Comparison of ENCODE assay signal across 7 cellular contexts in the genomic region with DNA sequence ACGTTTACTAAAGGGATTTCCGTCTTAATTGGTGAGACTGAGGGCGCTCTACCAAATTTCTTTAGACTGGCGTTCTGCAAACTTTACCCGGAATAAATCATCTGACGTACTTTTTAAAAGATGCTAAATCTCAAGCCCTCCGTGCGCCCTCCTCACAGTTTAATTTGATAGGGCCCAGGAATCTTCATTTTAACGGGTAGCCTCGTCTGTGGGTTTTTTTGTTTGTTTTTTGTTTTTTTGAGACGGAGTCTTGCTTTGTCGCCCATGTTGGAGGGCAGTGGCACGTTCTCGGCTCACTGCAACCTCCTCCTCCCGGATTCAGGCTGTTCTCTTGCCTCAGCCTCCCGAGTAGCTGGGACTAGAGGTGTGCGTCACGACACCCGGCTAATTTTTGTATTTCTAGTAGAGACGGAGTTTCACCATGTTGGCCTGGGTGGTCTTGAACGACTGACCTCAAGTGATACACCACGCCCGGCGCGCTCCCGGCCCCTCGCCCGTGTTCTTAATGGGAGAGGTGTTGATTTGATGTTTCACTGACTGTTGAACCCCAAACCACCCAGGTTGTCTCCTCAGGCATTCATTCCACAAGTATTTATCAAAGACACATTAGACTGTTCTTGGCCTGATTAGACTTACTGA. TPM values are rescaled to one million over a fixed set of nuclear protein-coding genes. Genes with fewer than 3 reads are reported as not detected.
DNase-seq lines count a peak whose midpoint lies in the region; ATAC-seq lines count a peak whose summit lies in the region.

No MANE protein-coding gene starts in this region.

- H3K9me3 ChIP-seq in HUES48 (ENCODE audit: control insufficient read depth, insufficient read depth, low read length) (no peaks in the 10 kb centered on the region), iPS-20b (ENCODE audit: insufficient read depth, low read depth, low read length) (no peaks in the 10 kb centered on the region)

- H3K4me3 ChIP-seq in HUES48 (ENCODE audit: low read depth, low read length) (peak overlapping the region; percentile 81), iPS-20b (ENCODE audit: low read length) (peak overlapping the region; percentile 95)

- peaks cover 40% of the 10 kb centered on the region for H3K4me1 Mint-ChIP-seq in activated T-helper 2 cell treated with anti-CD3 and anti-CD28 coated beads, Interferon-gamma antibody, Interleukin-2, Interleukin-4, amounts not matched to agents 10 μg/mL and 5 μg/mL and 100 μg/mL, durations not matched to agents 14 hours and 24 hours and 36 hours (ENCODE audit: low read depth)
- peaks cover 18 to 41% of the 10 kb centered on the region in 2 donors for H3K4me1 Mint-ChIP-seq in stimulated activated naive B cell treated with anti-CD40 and anti-IgM and Interleukin-4, amounts not matched to agents 10 μg/mL and 1 μg/mL and 100 μg/mL, for 72 hours

- H3K9ac ChIP-seq in HUES48 (ENCODE audit: low read depth, low read length) (peak overlapping the region; percentile 99), iPS-20b (ENCODE audit: low read depth, low read length) (peak overlapping the region; percentile 99; the same call in 1 of the 2 replicates)

- no peak for ATAC-seq in stimulated activated naive B cell treated with anti-CD40 and anti-IgM and Interleukin-4, amounts not matched to agents 10 μg/mL and 1 μg/mL and 100 μg/mL, for 72 hours (replicated peaks)
- no peak for ATAC-seq in GM19395 (IDR thresholded peaks at IDR 0.05; ENCODE audit: unreplicated experiment)

- no peaks in the 10 kb centered on the region for H3K27me3 Mint-ChIP-seq in activated T-helper 2 cell treated with anti-CD3 and anti-CD28 coated beads, Interferon-gamma antibody, Interleukin-2, Interleukin-4, amounts not matched to agents 10 μg/mL and 5 μg/mL and 100 μg/mL, durations not matched to agents 14 hours and 24 hours and 36 hours (ENCODE audit: low read depth)
- no peaks in the 10 kb centered on the region for H3K27me3 Mint-ChIP-seq in stimulated activated naive B cell treated with anti-CD40 and anti-IgM and Interleukin-4, amounts not matched to agents 10 μg/mL and 1 μg/mL and 100 μg/mL, for 72 hours

- H3K9me3 Mint-ChIP-seq in activated T-helper 2 cell treated with anti-CD3 and anti-CD28 coated beads, Interferon-gamma antibody, Interleukin-2, Interleukin-4, amounts not matched to agents 10 μg/mL and 5 μg/mL and 100 μg/mL, durations not matched to agents 14 hours and 24 hours and 36 hours: no peaks in the 10 kb centered on the region
- no peaks in the 10 kb centered on the region for H3K9me3 Mint-ChIP-seq in stimulated activated naive B cell treated with anti-CD40 and anti-IgM and Interleukin-4, amounts not matched to agents 10 μg/mL and 1 μg/mL and 100 μg/mL, for 72 hours

- peak overlapping the region; percentile 96 for H3K4me3 Mint-ChIP-seq in activated T-helper 2 cell treated with anti-CD3 and anti-CD28 coated beads, Interferon-gamma antibody, Interleukin-2, Interleukin-4, amounts not matched to agents 10 μg/mL and 5 μg/mL and 100 μg/mL, durations not matched to agents 14 hours and 24 hours and 36 hours (ENCODE audit: low read depth)
- peak overlapping the region; percentile 96 to 98 for H3K4me3 Mint-ChIP-seq in stimulated activated naive B cell treated with anti-CD40 and anti-IgM and Interleukin-4, amounts not matched to agents 10 μg/mL and 1 μg/mL and 100 μg/mL, for 72 hours

- intact Hi-C loops in activated T-helper 2 cell treated with anti-CD3 and anti-CD28 coated beads, Interferon-gamma antibody, Interleukin-2, Interleukin-4, amounts not matched to agents 10 μg/mL and 5 μg/mL and 100 μg/mL, durations not matched to agents 14 hours and 24 hours and 36 hours (cut with micrococcal nuclease): loop anchor here (5.0 to 10.0 kb wide), 4 partner anchors 203 to 609 kb away; partner anchors contain the start of genes CDYL2 and GAN

- H3K27ac Mint-ChIP-seq in activated T-helper 2 cell treated with anti-CD3 and anti-CD28 coated beads, Interferon-gamma antibody, Interleukin-2, Interleukin-4, amounts not matched to agents 10 μg/mL and 5 μg/mL and 100 μg/mL, durations not matched to agents 14 hours and 24 hours and 36 hours: peak overlapping the region; percentile 100
- H3K27ac Mint-ChIP-seq in stimulated activated naive B cell treated with anti-CD40 and anti-IgM and Interleukin-4, amounts not matched to agents 10 μg/mL and 1 μg/mL and 100 μg/mL, for 72 hours: peak overlapping the region; percentile 100

- H3K4me1 ChIP-seq in HUES48 (ENCODE audit: control insufficient read depth, insufficient read depth, low read length): peaks cover 14% of the 10 kb centered on the region; the same call in 1 of the 2 replicates
- peaks cover 7% of the 10 kb centered on the region; the same call in 1 of the 2 replicates for H3K4me1 ChIP-seq in iPS-20b (ENCODE audit: insufficient read depth, low read length)

- no peak for DNase-seq in activated T-helper 2 cell treated with anti-CD3 and anti-CD28 coated beads, Interferon-gamma antibody, Interleukin-2, Interleukin-4, amounts not matched to agents 10 μg/mL and 5 μg/mL and 100 μg/mL, durations not matched to agents 14 hours and 24 hours and 36 hours (ENCODE audit: low spot score)
- no peak for DNase-seq in stimulated activated naive B cell treated with anti-CD40 and anti-IgM and Interleukin-4, amounts not matched to agents 10 μg/mL and 1 μg/mL and 100 μg/mL, for 72 hours
- DNase-seq in NAMALWA (ENCODE audit: low spot score): no peak
- no peak for DNase-seq in DMS153 (lab: John Stamatoyannopoulos, UW)

- H3K27me3 ChIP-seq in HUES48 (ENCODE audit: control insufficient read depth, insufficient read depth, low read length): no peaks in the 10 kb centered on the region
- no peaks in the 10 kb centered on the region for H3K27me3 ChIP-seq in iPS-20b (ENCODE audit: insufficient read depth, low read length)

- H3K36me3 ChIP-seq in HUES48 (ENCODE audit: control insufficient read depth, insufficient read depth, low read length) (peaks cover 29% of the 10 kb centered on the region), iPS-20b (ENCODE audit: insufficient read depth, low read depth, low read length) (peaks cover 38% of the 10 kb centered on the region)

- H3K36me3 Mint-ChIP-seq in activated T-helper 2 cell treated with anti-CD3 and anti-CD28 coated beads, Interferon-gamma antibody, Interleukin-2, Interleukin-4, amounts not matched to agents 10 μg/mL and 5 μg/mL and 100 μg/mL, durations not matched to agents 14 hours and 24 hours and 36 hours (ENCODE audit: low read depth): peaks cover 57% of the 10 kb centered on the region
- H3K36me3 Mint-ChIP-seq in stimulated activated naive B cell treated with anti-CD40 and anti-IgM and Interleukin-4, amounts not matched to agents 10 μg/mL and 1 μg/mL and 100 μg/mL, for 72 hours: peaks cover 7 to 21% of the 10 kb centered on the region in 2 donors

- no peak overlapping the region for H3K27ac ChIP-seq in HUES48 (ENCODE audit: low read depth, low read length)
- no peak overlapping the region for H3K27ac ChIP-seq in iPS-20b (ENCODE audit: low read length)

RNA-seq across cellular contexts. Expression of gene CENPN, which starts 1.3 kb away (rescaled TPM):
- 57.4 and 57.9 TPM in 2 replicates for total RNA-seq in activated T-helper 2 cell treated with anti-CD3 and anti-CD28 coated beads, Interferon-gamma antibody, Interleukin-2, Interleukin-4, amounts not matched to agents 10 μg/mL and 5 μg/mL and 100 μg/mL, durations not matched to agents 14 hours and 24 hours and 36 hours

RNA-seq across cellular contexts. Expression of gene CMC2, which starts 1.6 kb away (rescaled TPM):
- 130 and 136 TPM in 2 replicates for total RNA-seq in activated T-helper 2 cell treated with anti-CD3 and anti-CD28 coated beads, Interferon-gamma antibody, Interleukin-2, Interleukin-4, amounts not matched to agents 10 μg/mL and 5 μg/mL and 100 μg/mL, durations not matched to agents 14 hours and 24 hours and 36 hours

RNA-seq across cellular contexts. Expression of gene ATMIN, which starts 27.4 kb away (rescaled TPM):
- total RNA-seq in activated T-helper 2 cell treated with anti-CD3 and anti-CD28 coated beads, Interferon-gamma antibody, Interleukin-2, Interleukin-4, amounts not matched to agents 10 μg/mL and 5 μg/mL and 100 μg/mL, durations not matched to agents 14 hours and 24 hours and 36 hours: 25.8 and 27.1 TPM in 2 replicates
